Comparison of ENCODE assay signal across 1 cellular context in genomic region chr19:36489920-36490415, GRCh38.
TF ChIP-seq lines count a peak whose summit lies in the region.

No MANE protein-coding gene starts in this region.

TF ChIP-seq in H1, 55 proteins besides CTCF, POLR2A, EP300 and RAD21:
- TF ChIP-seq RFX5 (IDR thresholded peaks at IDR 0.05; ENCODE audit: borderline replicate concordance, low read depth, low read length) (no peak), TBP (IDR thresholded peaks at IDR 0.05; ENCODE audit: low read depth, low read length) (no peak), EGR1 (IDR thresholded peaks at IDR 0.05; ENCODE audit: borderline replicate concordance, low read depth, low read length) (no peak), SIX5 (IDR thresholded peaks at IDR 0.05; ENCODE audit: low read depth, low read length) (peak; percentile 55), NRF1 (IDR thresholded peaks at IDR 0.05; ENCODE audit: low read depth, low read length) (peak; percentile 15; the same call in 1 of the 2 replicates), SP4 (IDR thresholded peaks at IDR 0.05; ENCODE audit: low read length) (no peak), RNF2 (IDR thresholded peaks at IDR 0.05; ENCODE audit: borderline replicate concordance, low read depth, low read length, missing control alignments, poor library complexity, severe bottlenecking) (no peak)
